ENCODE assay signal across 18 cellular contexts in genomic region chr3:8596706-8597514, GRCh38. TPM values are rescaled to one million over a fixed set of nuclear protein-coding genes. Genes with fewer than 3 reads are reported as not detected.
"Had no signal": no experiment of that assay in that cellular context is flagged by ENCODE, and none has a peak within 500 bp of the region (broad histone marks: within the 10 kb centered on the region; RNA-seq: fewer than 3 reads in every experiment).

No MANE protein-coding gene starts in this region.

- H3K36me3 Mint-ChIP-seq: activated naive CD8-positive, alpha-beta T cell; stimulated activated effector memory CD8-positive, alpha-beta T cell treated with anti-CD3 and anti-CD28 coated beads, Interleukin-12 subunit alpha, Interleukin-12 subunit beta, amount 100 ng/mL, for 72 hours had no signal

- DNase-seq: activated B cell treated with CpG ODN at 0.5 μM for 24 hours; activated CD4-positive, alpha-beta T cell treated with anti-CD3 and anti-CD28 coated beads, Interleukin-2, amount 50 U/mL, for 1 hour; activated gamma-delta T cell; activated T-cell treated with anti-CD3 and anti-CD28 coated beads, Interleukin-2, amount 50 U/mL, for 48 hours; brain microvascular endothelial cell; foreskin melanocyte; lower lobe of right lung; nephron progenitor cell; ovary; retina; transverse colon had no signal

- H3K36me3 ChIP-seq: brain microvascular endothelial cell, lower lobe of right lung, ovary, transverse colon had no signal

- H3K9me3 Mint-ChIP-seq: activated B cell treated with CpG ODN at 0.5 μM for 24 hours; nephron progenitor cell; stimulated activated effector memory CD8-positive, alpha-beta T cell treated with anti-CD3 and anti-CD28 coated beads, Interleukin-12 subunit alpha, Interleukin-12 subunit beta, amount 100 ng/mL, for 72 hours; T-helper 1 cell treated with Interleukin-12 subunit alpha and Interleukin-12 subunit beta and Interleukin-4 antibody, amounts not matched to agents 30 μg/mL and 1 μg/mL, for 36 hours had no signal

- H3K4me3 Mint-ChIP-seq: activated B cell treated with CpG ODN at 0.5 μM for 24 hours; activated naive CD8-positive, alpha-beta T cell; nephron progenitor cell; stimulated activated effector memory CD8-positive, alpha-beta T cell treated with anti-CD3 and anti-CD28 coated beads, Interleukin-12 subunit alpha, Interleukin-12 subunit beta, amount 100 ng/mL, for 72 hours; T-helper 1 cell treated with Interleukin-12 subunit alpha and Interleukin-12 subunit beta and Interleukin-4 antibody, amounts not matched to agents 30 μg/mL and 1 μg/mL, for 36 hours had no signal

- H3K27ac ChIP-seq: brain microvascular endothelial cell, lower lobe of right lung, ovary, transverse colon had no signal

- H3K27me3 ChIP-seq: brain microvascular endothelial cell, ovary, transverse colon had no signal

- H3K27ac Mint-ChIP-seq: activated B cell treated with CpG ODN at 0.5 μM for 24 hours; activated naive CD8-positive, alpha-beta T cell; nephron progenitor cell; stimulated activated effector memory CD8-positive, alpha-beta T cell treated with anti-CD3 and anti-CD28 coated beads, Interleukin-12 subunit alpha, Interleukin-12 subunit beta, amount 100 ng/mL, for 72 hours; T-helper 1 cell treated with Interleukin-12 subunit alpha and Interleukin-12 subunit beta and Interleukin-4 antibody, amounts not matched to agents 30 μg/mL and 1 μg/mL, for 36 hours had no signal

- H3K4me3 ChIP-seq: lower lobe of right lung, ovary, transverse colon had no signal

- ATAC-seq: lower lobe of right lung; stimulated activated effector memory CD8-positive, alpha-beta T cell treated with anti-CD3 and anti-CD28 coated beads, Interleukin-12 subunit alpha, Interleukin-12 subunit beta, amount 100 ng/mL, for 72 hours had no signal

- H3K4me1 ChIP-seq: lower lobe of right lung, transverse colon had no signal

- H3K4me1 Mint-ChIP-seq: activated B cell treated with CpG ODN at 0.5 μM for 24 hours; stimulated activated effector memory CD8-positive, alpha-beta T cell treated with anti-CD3 and anti-CD28 coated beads, Interleukin-12 subunit alpha, Interleukin-12 subunit beta, amount 100 ng/mL, for 72 hours had no signal

- H3K9me3 ChIP-seq: lower lobe of right lung, ovary, transverse colon had no signal

- FAIRE-seq: TTC549 had no signal

- H3K27me3 Mint-ChIP-seq: activated B cell treated with CpG ODN at 0.5 μM for 24 hours; activated naive CD8-positive, alpha-beta T cell had no signal

RNA-seq across cellular contexts. Expression of gene SSUH2, which starts 47.7 kb away (rescaled TPM):
- total RNA-seq: activated B cell treated with CpG ODN at 0.5 μM for 24 hours; activated CD8-positive, alpha-beta memory T cell treated with anti-CD3 and anti-CD28 coated beads for 36 hours; chondrocyte; kidney epithelial cell; lower lobe of right lung had no signal
